33 cellular contexts compared by ENCODE assay signal in genomic region chr2:2755990-2756389, GRCh38.
"Had no signal": no experiment of that assay in that cellular context is flagged by ENCODE, and none has a peak within 500 bp of the region (broad histone marks: within the 10 kb centered on the region; RNA-seq: fewer than 3 reads in every experiment).

No MANE protein-coding gene starts in this region.

- H3K36me3 ChIP-seq: ascending aorta, cardiac muscle cell had no signal

- H3K27ac Mint-ChIP-seq: activated B cell treated with CpG ODN at 0.5 μM for 24 hours; activated CD4-positive, alpha-beta memory T cell treated with anti-CD3 and anti-CD28 coated beads for 36 hours; activated CD4-positive, alpha-beta T cell treated with anti-CD3 and anti-CD28 coated beads, Interleukin-2, amount 10 ng/mL, durations not matched to agents 24 days and 14 days; activated CD8-positive, alpha-beta memory T cell treated with anti-CD3 and anti-CD28 coated beads, Interleukin-2, amount 10 ng/mL, durations not matched to agents 7 days and 5 days; activated CD8-positive, alpha-beta T cell treated with anti-CD3 and anti-CD28 coated beads for 36 hours; activated naive CD4-positive, alpha-beta T cell treated with anti-CD3 and anti-CD28 coated beads, Interleukin-2, amount 10 ng/mL, durations not matched to agents 7 days and 5 days; activated naive CD4-positive, alpha-beta T cell treated with anti-CD3 and anti-CD28 coated beads, Interleukin-2, amount 50 U/mL, for 24 hours; activated naive CD8-positive, alpha-beta T cell; activated naive CD8-positive, alpha-beta T cell treated with anti-CD3 and anti-CD28 coated beads, Interleukin-2, amount 50 U/mL, for 24 hours; activated T-cell treated with anti-CD3 and anti-CD28 coated beads, Interleukin-2, amount 50 U/mL, for 24 hours; activated T-helper 2 cell treated with anti-CD3 and anti-CD28 coated beads, Interferon-gamma antibody, Interleukin-2, Interleukin-4, amounts not matched to agents 10 μg/mL and 5 μg/mL and 100 μg/mL, durations not matched to agents 14 hours and 24 hours and 36 hours; brain; T-helper 1 cell treated with Interleukin-12 subunit alpha and Interleukin-12 subunit beta and Interleukin-4 antibody, amounts not matched to agents 30 μg/mL and 1 μg/mL, for 36 hours; T-helper 2 cell treated with Interferon-gamma antibody and Interleukin-4, amounts not matched to agents 5 μg/mL and 100 μg/mL, for 36 hours had no signal

- H3K4me3 Mint-ChIP-seq: activated B cell treated with CpG ODN at 0.5 μM for 24 hours; activated CD4-positive, alpha-beta memory T cell treated with anti-CD3 and anti-CD28 coated beads for 36 hours; activated CD4-positive, alpha-beta T cell treated with anti-CD3 and anti-CD28 coated beads, Interleukin-2, amount 10 ng/mL, durations not matched to agents 24 days and 14 days; activated CD8-positive, alpha-beta memory T cell treated with anti-CD3 and anti-CD28 coated beads, Interleukin-2, amount 10 ng/mL, durations not matched to agents 7 days and 5 days; activated CD8-positive, alpha-beta T cell treated with anti-CD3 and anti-CD28 coated beads for 36 hours; activated naive CD4-positive, alpha-beta T cell treated with anti-CD3 and anti-CD28 coated beads, Interleukin-2, amount 10 ng/mL, durations not matched to agents 7 days and 5 days; activated naive CD4-positive, alpha-beta T cell treated with anti-CD3 and anti-CD28 coated beads, Interleukin-2, amount 50 U/mL, for 24 hours; activated naive CD8-positive, alpha-beta T cell; activated naive CD8-positive, alpha-beta T cell treated with anti-CD3 and anti-CD28 coated beads, Interleukin-2, amount 10 ng/mL, durations not matched to agents 7 days and 5 days; activated naive CD8-positive, alpha-beta T cell treated with anti-CD3 and anti-CD28 coated beads, Interleukin-2, amount 50 U/mL, for 24 hours; activated T-cell treated with anti-CD3 and anti-CD28 coated beads, Interleukin-2, amount 50 U/mL, for 24 hours; brain; T-helper 1 cell treated with Interleukin-12 subunit alpha and Interleukin-12 subunit beta and Interleukin-4 antibody, amounts not matched to agents 30 μg/mL and 1 μg/mL, for 36 hours; T-helper 2 cell treated with Interferon-gamma antibody and Interleukin-4, amounts not matched to agents 5 μg/mL and 100 μg/mL, for 36 hours had no signal

- H3K9me3 ChIP-seq: ascending aorta had no signal

- H3K27ac ChIP-seq: ascending aorta, cardiac muscle cell, VCaP had no signal

- H3K4me3 ChIP-seq: ascending aorta, cardiac muscle cell had no signal

- H3K4me1 ChIP-seq: ascending aorta had no signal

- DNase-seq: activated B cell treated with CpG ODN at 0.5 μM for 24 hours; activated CD4-positive, alpha-beta memory T cell treated with anti-CD3 and anti-CD28 coated beads for 36 hours; activated CD4-positive, alpha-beta T cell treated with anti-CD3 and anti-CD28 coated beads for 4 hours; activated CD4-positive, alpha-beta T cell treated with anti-CD3 and anti-CD28 coated beads, Interleukin-2, amount 10 ng/mL, durations not matched to agents 24 days and 14 days; activated CD4-positive, alpha-beta T cell treated with anti-CD3 and anti-CD28 coated beads, Interleukin-2, amount 50 U/mL, for 1 hour; activated CD4-positive, alpha-beta T cell treated with anti-CD3 and anti-CD28 coated beads, Interleukin-2, amount 50 U/mL, for 4 hours; activated CD4-positive, CD25-positive, alpha-beta regulatory T cell treated with anti-CD3 and anti-CD28 coated beads, Interleukin-2, amount 50 U/mL, for 72 hours; activated CD8-positive, alpha-beta memory T cell treated with anti-CD3 and anti-CD28 coated beads for 24 hours; activated CD8-positive, alpha-beta memory T cell treated with anti-CD3 and anti-CD28 coated beads, Interleukin-2, amount 10 ng/mL, durations not matched to agents 7 days and 5 days; activated CD8-positive, alpha-beta memory T cell treated with anti-CD3 and anti-CD28 coated beads, Interleukin-2, amount 50 U/mL, for 48 hours; activated CD8-positive, alpha-beta T cell treated with anti-CD3 and anti-CD28 coated beads for 36 hours; activated effector memory CD4-positive, alpha-beta T cell treated with Interleukin-2 at 50 U/mL for 16 hours; activated gamma-delta T cell; activated naive CD4-positive, alpha-beta T cell treated with anti-CD3 and anti-CD28 coated beads, Interleukin-2, amount 10 ng/mL, durations not matched to agents 7 days and 5 days; activated naive CD4-positive, alpha-beta T cell treated with Interleukin-2 at 50 U/mL for 16 hours; activated naive CD8-positive, alpha-beta T cell treated with anti-CD3 and anti-CD28 coated beads, Interleukin-2, amount 10 ng/mL, durations not matched to agents 7 days and 5 days; activated naive CD8-positive, alpha-beta T cell treated with anti-CD3 and anti-CD28 coated beads, Interleukin-2, amount 50 U/mL, for 24 hours; activated T-cell treated with anti-CD3 and anti-CD28 coated beads, Interleukin-2, amount 50 U/mL, for 24 hours; activated T-cell treated with anti-CD3 and anti-CD28 coated beads, Interleukin-2, amount 50 U/mL, for 48 hours; amygdala; central memory CD4-positive, alpha-beta T cell; T-helper 1 cell; T-helper 2 cell; T-helper 9 cell had no signal

- H3K27me3 Mint-ChIP-seq: activated B cell treated with CpG ODN at 0.5 μM for 24 hours; activated CD4-positive, alpha-beta memory T cell treated with anti-CD3 and anti-CD28 coated beads for 36 hours; activated CD4-positive, alpha-beta T cell treated with anti-CD3 and anti-CD28 coated beads, Interleukin-2, amount 10 ng/mL, durations not matched to agents 24 days and 14 days; activated CD8-positive, alpha-beta memory T cell treated with anti-CD3 and anti-CD28 coated beads, Interleukin-2, amount 10 ng/mL, durations not matched to agents 7 days and 5 days; activated CD8-positive, alpha-beta T cell treated with anti-CD3 and anti-CD28 coated beads for 36 hours; activated naive CD4-positive, alpha-beta T cell treated with anti-CD3 and anti-CD28 coated beads, Interleukin-2, amount 50 U/mL, for 24 hours; activated naive CD8-positive, alpha-beta T cell; activated naive CD8-positive, alpha-beta T cell treated with anti-CD3 and anti-CD28 coated beads, Interleukin-2, amount 50 U/mL, for 24 hours; activated T-cell treated with anti-CD3 and anti-CD28 coated beads, Interleukin-2, amount 50 U/mL, for 24 hours had no signal

- H3K36me3 Mint-ChIP-seq: activated CD4-positive, alpha-beta memory T cell treated with anti-CD3 and anti-CD28 coated beads for 36 hours; activated CD8-positive, alpha-beta memory T cell treated with anti-CD3 and anti-CD28 coated beads, Interleukin-2, amount 10 ng/mL, durations not matched to agents 7 days and 5 days; activated naive CD4-positive, alpha-beta T cell treated with anti-CD3 and anti-CD28 coated beads, Interleukin-2, amount 10 ng/mL, durations not matched to agents 7 days and 5 days; activated naive CD4-positive, alpha-beta T cell treated with anti-CD3 and anti-CD28 coated beads, Interleukin-2, amount 50 U/mL, for 24 hours; activated naive CD8-positive, alpha-beta T cell; activated naive CD8-positive, alpha-beta T cell treated with anti-CD3 and anti-CD28 coated beads, Interleukin-2, amount 10 ng/mL, durations not matched to agents 7 days and 5 days; brain had no signal

- H3K27me3 ChIP-seq: ascending aorta, cardiac muscle cell had no signal

- H3K9me3 Mint-ChIP-seq: activated naive CD4-positive, alpha-beta T cell treated with anti-CD3 and anti-CD28 coated beads, Interleukin-2, amount 50 U/mL, for 24 hours had no signal

- H3K4me1 Mint-ChIP-seq: activated B cell treated with CpG ODN at 0.5 μM for 24 hours; activated CD4-positive, alpha-beta T cell treated with anti-CD3 and anti-CD28 coated beads, Interleukin-2, amount 10 ng/mL, durations not matched to agents 24 days and 14 days; activated CD8-positive, alpha-beta memory T cell treated with anti-CD3 and anti-CD28 coated beads, Interleukin-2, amount 10 ng/mL, durations not matched to agents 7 days and 5 days; activated naive CD4-positive, alpha-beta T cell treated with anti-CD3 and anti-CD28 coated beads, Interleukin-2, amount 10 ng/mL, durations not matched to agents 7 days and 5 days; activated naive CD4-positive, alpha-beta T cell treated with anti-CD3 and anti-CD28 coated beads, Interleukin-2, amount 50 U/mL, for 24 hours; activated naive CD8-positive, alpha-beta T cell treated with anti-CD3 and anti-CD28 coated beads, Interleukin-2, amount 10 ng/mL, durations not matched to agents 7 days and 5 days; activated naive CD8-positive, alpha-beta T cell treated with anti-CD3 and anti-CD28 coated beads, Interleukin-2, amount 50 U/mL, for 24 hours had no signal
